Comparison of ENCODE assay signal across 20 cellular contexts in the genomic region with DNA sequence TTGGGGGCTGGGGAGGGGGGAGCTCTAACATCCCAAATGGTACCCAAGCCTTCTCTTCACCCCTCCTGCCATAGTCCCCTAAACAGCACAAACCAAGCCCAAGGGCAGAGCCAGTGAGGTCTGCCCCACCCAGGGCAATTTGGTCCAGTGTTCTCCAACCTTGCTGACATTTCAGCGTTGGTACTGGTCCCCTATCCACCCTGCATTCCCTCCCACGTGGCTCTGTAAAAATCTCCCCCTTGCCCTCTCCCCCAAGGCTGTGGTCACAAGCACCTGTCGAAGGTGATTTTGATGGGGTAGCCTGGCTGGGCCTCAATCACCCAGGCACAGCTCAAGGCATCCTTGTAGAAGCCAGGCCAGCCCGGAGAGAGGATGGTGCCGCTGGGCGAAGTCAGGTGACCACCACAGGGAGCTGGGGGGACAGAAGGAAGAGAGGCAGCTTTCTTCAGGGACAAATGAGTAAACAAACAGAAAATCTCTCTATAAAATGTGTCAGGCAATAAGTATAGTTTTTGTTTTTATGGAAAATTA.
DNase-seq lines count a peak whose midpoint lies in the region; ATAC-seq and TF ChIP-seq lines count a peak whose summit lies in the region.
"Had no signal": no experiment of that assay in that cellular context is flagged by ENCODE, and none has a peak within 500 bp of the region (broad histone marks: within the 10 kb centered on the region; RNA-seq: fewer than 3 reads in every experiment).

No MANE protein-coding gene starts in this region.

- H3K36me3 ChIP-seq in heart left ventricle = no peaks in the 10 kb centered on the region
- H3K36me3 ChIP-seq: BLaER1 treated with 17β-estradiol and CSF1 and Interleukin-3, amounts not matched to agents 10 nM and 100 nM had no signal

- intact Hi-C loops in activated CD4-positive, alpha-beta T cell treated with anti-CD3 and anti-CD28 coated beads, Interleukin-2, amount 10 ng/mL, durations not matched to agents 24 days and 14 days (cut with micrococcal nuclease) = no loop called here
- intact Hi-C loops in heart left ventricle (cut with DNase I) = no loop called here

- TF ChIP-seq CTCF in neural crest cell (conservative IDR thresholded peaks at IDR 0.05) (no peak), heart left ventricle (IDR thresholded peaks at IDR 0.05) (no peak), endothelial cell (IDR thresholded peaks at IDR 0.05; ENCODE audit: unreplicated experiment) (no peak)

- TF ChIP-seq POLR2A in heart left ventricle (IDR thresholded peaks at IDR 0.05) = no peak

- no peaks in the 10 kb centered on the region for H3K27me3 Mint-ChIP-seq in activated CD4-positive, alpha-beta T cell treated with anti-CD3 and anti-CD28 coated beads, Interleukin-2, amount 10 ng/mL, durations not matched to agents 24 days and 14 days
- H3K27me3 Mint-ChIP-seq in T-helper 17 cell = peaks cover 10% of the 10 kb centered on the region
- H3K27me3 Mint-ChIP-seq in neural crest cell (ENCODE audit: low read depth) = peaks cover 5% of the 10 kb centered on the region
- peaks cover 1% of the 10 kb centered on the region for H3K27me3 Mint-ChIP-seq in endothelial cell (ENCODE audit: unreplicated experiment)
- H3K27me3 Mint-ChIP-seq: B cell had no signal

- no peak overlapping the region for H3K4me3 ChIP-seq in heart left ventricle
- H3K4me3 ChIP-seq: A549; BLaER1 treated with 17β-estradiol and CSF1 and Interleukin-3, amounts not matched to agents 10 nM and 100 nM had no signal

- WGBS in heart left ventricle, 4 donors = 72 to 82% (median 78%) methylated on average over 6 of the region's 6 CpGs

- no peaks in the 10 kb centered on the region for H3K9me3 Mint-ChIP-seq in activated CD4-positive, alpha-beta T cell treated with anti-CD3 and anti-CD28 coated beads, Interleukin-2, amount 10 ng/mL, durations not matched to agents 24 days and 14 days
- H3K9me3 Mint-ChIP-seq in neural crest cell (peaks cover 3% of the 10 kb centered on the region), endothelial cell (ENCODE audit: unreplicated experiment) (no peaks in the 10 kb centered on the region)
- H3K9me3 Mint-ChIP-seq: CD4-positive, alpha-beta T cell; CD8-positive, alpha-beta T cell had no signal

- DNase-seq in activated CD4-positive, alpha-beta T cell treated with anti-CD3 and anti-CD28 coated beads, Interleukin-2, amount 10 ng/mL, durations not matched to agents 24 days and 14 days = peak; percentile 20
- DNase-seq in activated CD4-positive, alpha-beta T cell treated with anti-CD3 and anti-CD28 coated beads for 48 hours = no peak
- no peak for DNase-seq in T-helper 17 cell
- DNase-seq in islet precursor cell = peak; percentile 32
- DNase-seq in neural crest cell (ENCODE audit: low read depth, low spot score) = no peak
- no peak for DNase-seq in NCI-H2081 treated with DMSO at 0.1 percent for 48 hours (lab: John Stamatoyannopoulos, UW)
- no peak for DNase-seq in heart left ventricle
- no peak for DNase-seq in endothelial cell (ENCODE audit: low spot score)
- DNase-seq: AML-193; Caco-2; Calu3; CD4-positive, alpha-beta T cell; CD8-positive, alpha-beta T cell; DMS79 treated with DMSO at 0.1 percent for 48 hours; GF-D8 had no signal

- H3K4me1 ChIP-seq in heart left ventricle = no peaks in the 10 kb centered on the region
- H3K4me1 ChIP-seq: A549, Caco-2 had no signal

- no peaks in the 10 kb centered on the region for H3K36me3 Mint-ChIP-seq in activated CD4-positive, alpha-beta T cell treated with anti-CD3 and anti-CD28 coated beads, Interleukin-2, amount 10 ng/mL, durations not matched to agents 24 days and 14 days (ENCODE audit: low read depth)
- H3K36me3 Mint-ChIP-seq in T-helper 17 cell (ENCODE audit: low read depth) (no peaks in the 10 kb centered on the region), neural crest cell (ENCODE audit: low read depth) (no peaks in the 10 kb centered on the region), endothelial cell (ENCODE audit: low read depth, unreplicated experiment) (no peaks in the 10 kb centered on the region)
- H3K36me3 Mint-ChIP-seq: CD8-positive, alpha-beta T cell had no signal

- peaks cover 0 to 5% (median 0%) of the 10 kb centered on the region in 9 donors for H3K27me3 ChIP-seq in heart left ventricle
- H3K27me3 ChIP-seq: BLaER1 treated with 17β-estradiol and CSF1 and Interleukin-3, amounts not matched to agents 10 nM and 100 nM had no signal

- no peak overlapping the region for H3K4me3 Mint-ChIP-seq in activated CD4-positive, alpha-beta T cell treated with anti-CD3 and anti-CD28 coated beads, Interleukin-2, amount 10 ng/mL, durations not matched to agents 24 days and 14 days
- H3K4me3 Mint-ChIP-seq in T-helper 17 cell = peak overlapping the region; percentile 47
- no peak overlapping the region for H3K4me3 Mint-ChIP-seq in neural crest cell
- no peak overlapping the region for H3K4me3 Mint-ChIP-seq in endothelial cell (ENCODE audit: unreplicated experiment)
- H3K4me3 Mint-ChIP-seq: B cell; CD4-positive, alpha-beta T cell; CD8-positive, alpha-beta T cell had no signal

- H3K9me3 ChIP-seq in T-helper 17 cell (ENCODE audit: control insufficient read depth, low read length, poor library complexity, severe bottlenecking) = no peaks in the 10 kb centered on the region
- H3K9me3 ChIP-seq in heart left ventricle = no peaks in the 10 kb centered on the region
- H3K9me3 ChIP-seq: A549; BLaER1 treated with 17β-estradiol and CSF1 and Interleukin-3, amounts not matched to agents 10 nM and 100 nM; Caco-2 had no signal

- no peak for ATAC-seq in T-helper 17 cell
- ATAC-seq in heart left ventricle = no peak
- ATAC-seq: A549; CD8-positive, alpha-beta T cell had no signal

- no peak overlapping the region for H3K27ac Mint-ChIP-seq in activated CD4-positive, alpha-beta T cell treated with anti-CD3 and anti-CD28 coated beads, Interleukin-2, amount 10 ng/mL, durations not matched to agents 24 days and 14 days
- no peak overlapping the region for H3K27ac Mint-ChIP-seq in T-helper 17 cell
- peak overlapping the region; percentile 81 for H3K27ac Mint-ChIP-seq in neural crest cell (ENCODE audit: unreplicated experiment)
- no peak overlapping the region for H3K27ac Mint-ChIP-seq in endothelial cell (ENCODE audit: unreplicated experiment)
- H3K27ac Mint-ChIP-seq: B cell; CD4-positive, alpha-beta T cell; CD8-positive, alpha-beta T cell had no signal

- H3K4me1 Mint-ChIP-seq in activated CD4-positive, alpha-beta T cell treated with anti-CD3 and anti-CD28 coated beads, Interleukin-2, amount 10 ng/mL, durations not matched to agents 24 days and 14 days = no peaks in the 10 kb centered on the region
- H3K4me1 Mint-ChIP-seq in T-helper 17 cell = no peaks in the 10 kb centered on the region
- no peaks in the 10 kb centered on the region for H3K4me1 Mint-ChIP-seq in neural crest cell
- H3K4me1 Mint-ChIP-seq in endothelial cell (ENCODE audit: unreplicated experiment) = no peaks in the 10 kb centered on the region
- H3K4me1 Mint-ChIP-seq: B cell had no signal

- H3K27ac ChIP-seq in heart left ventricle = no peak overlapping the region
- H3K27ac ChIP-seq: 22Rv1; A549; BLaER1 treated with 17β-estradiol and CSF1 and Interleukin-3, amounts not matched to agents 10 nM and 100 nM; C4-2B had no signal

Comparison
In these comparisons a context has a peak if more than half of its experiments do, and no peak if none do; other contexts are left out.
1. DNase-seq: peak in activated CD4-positive, alpha-beta T cell treated with anti-CD3 and anti-CD28 coated beads, Interleukin-2, amount 10 ng/mL, durations not matched to agents 24 days and 14 days (single experiment) and islet precursor cell (single experiment); none in activated CD4-positive, alpha-beta T cell treated with anti-CD3 and anti-CD28 coated beads for 48 hours (single experiment), T-helper 17 cell (0 of 3), neural crest cell (single experiment), NCI-H2081 treated with DMSO at 0.1 percent for 48 hours (single experiment), heart left ventricle (0 of 5) and endothelial cell (single experiment).